ENCODE assay signal across 12 cellular contexts in the genomic region with DNA sequence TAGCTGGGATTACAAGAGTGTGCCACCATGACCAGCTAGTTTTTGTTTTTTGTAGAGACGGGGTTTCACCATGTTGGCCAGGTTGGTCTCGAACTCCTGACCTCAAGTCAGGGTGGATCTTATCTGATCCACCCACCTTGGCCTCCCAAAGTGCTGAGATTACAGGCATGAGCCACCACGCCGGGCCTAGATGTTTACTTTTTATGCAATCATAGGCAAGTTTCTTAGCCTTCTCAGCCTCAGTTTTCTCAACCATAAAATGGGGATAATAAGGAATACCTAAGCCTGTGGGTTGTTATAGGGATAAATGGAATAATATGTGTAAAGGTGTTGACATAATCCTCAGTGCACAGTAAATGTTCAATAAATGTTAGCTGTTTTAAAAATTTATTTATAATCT. TPM values are rescaled to one million over a fixed set of nuclear protein-coding genes. Genes with fewer than 3 reads are reported as not detected.
"Had no signal": no experiment of that assay in that cellular context is flagged by ENCODE, and none has a peak within 500 bp of the region (broad histone marks: within the 10 kb centered on the region; RNA-seq: fewer than 3 reads in every experiment).

No MANE protein-coding gene starts in this region.

- FAIRE-seq: H1, H54 had no signal

- H3K27ac ChIP-seq: GM23248 had no signal

- DNase-seq: GM23248, GOT3, H7, H9, HCEC 1CT, HFFc6 had no signal

- H3K4me2 ChIP-seq: GM23338 had no signal

- H3K36me3 ChIP-seq: HAP-1 had no signal

- H2AFZ ChIP-seq: GM23248 had no signal

- H3K9ac ChIP-seq: GM23248 had no signal

- H3K4me3 ChIP-seq: GM23248, GM23338, HAP-1 had no signal

- H3K4me1 ChIP-seq: HAP-1 had no signal

- ATAC-seq: GM23338, HCT116 had no signal

- H3K9me3 ChIP-seq: HAP-1 had no signal

RNA-seq across cellular contexts. Expression of a gene that starts 9.8 kb away (rescaled TPM):
- total RNA-seq: GM23248, GM23338, H1, H4, H7, H9, HFFc6 had no signal
- polyA plus RNA-seq: GM23248, GM23338, H1 had no signal
